ENCODE assay signal across 19 cellular contexts in the genomic region with DNA sequence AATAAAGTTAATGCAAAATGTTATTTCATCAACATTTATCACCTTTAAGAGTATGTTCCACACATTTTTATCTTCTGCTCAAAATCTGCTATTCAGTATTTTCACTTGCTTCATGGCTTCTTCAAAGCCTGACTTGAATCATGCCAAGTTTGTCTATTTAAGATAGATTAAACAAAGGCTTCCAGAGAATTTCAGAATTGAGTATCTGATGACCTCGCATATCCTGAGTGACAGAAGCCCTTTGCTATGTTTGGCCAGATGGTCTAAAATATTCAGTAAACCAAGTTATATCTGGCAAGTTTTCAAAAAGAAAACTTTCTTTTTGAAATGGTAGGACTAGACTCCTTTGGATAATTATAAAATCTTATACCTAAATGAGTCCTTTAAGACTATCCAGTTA.
DNase-seq lines count a peak whose midpoint lies in the region; TF ChIP-seq lines count a peak whose summit lies in the region.
"Had no signal": no experiment of that assay in that cellular context is flagged by ENCODE, and none has a peak within 500 bp of the region (broad histone marks: within the 10 kb centered on the region; RNA-seq: fewer than 3 reads in every experiment).

No MANE protein-coding gene starts in this region.

- no peaks in the 10 kb centered on the region for H3K4me1 ChIP-seq in adipocyte (ENCODE audit: control insufficient read depth, insufficient read depth, low read length)
- H3K4me1 ChIP-seq: gastroesophageal sphincter, suprapubic skin had no signal

- TF ChIP-seq CTCF in fibroblast of mammary gland (conservative IDR thresholded peaks at IDR 0.05; ENCODE audit: control insufficient read depth, insufficient read depth, low read depth, low read length), result no peak

- no peaks in the 10 kb centered on the region for H3K36me3 ChIP-seq in adipocyte (ENCODE audit: control insufficient read depth, insufficient read depth, low read length, severe bottlenecking)
- H3K36me3 ChIP-seq: gastroesophageal sphincter, suprapubic skin had no signal

- H3K4me3 ChIP-seq in adipocyte (ENCODE audit: low read length) (no peak overlapping the region), fibroblast of mammary gland (ENCODE audit: control insufficient read depth, low read depth, low read length) (no peak overlapping the region), skeletal muscle cell (ENCODE audit: low read depth, low read length) (no peak overlapping the region)
- H3K4me3 ChIP-seq: gastroesophageal sphincter, suprapubic skin had no signal

- no peak overlapping the region for H3K9ac ChIP-seq in adipocyte (ENCODE audit: low read length)

- no peaks in the 10 kb centered on the region for H3K27me3 ChIP-seq in adipocyte (replicated peaks; ENCODE audit: control insufficient read depth, insufficient read depth, low read length)
- H3K27me3 ChIP-seq: gastroesophageal sphincter, suprapubic skin had no signal

- DNase-seq in GM04503 (ENCODE audit: low read depth), result peak; percentile 11
- DNase-seq in adipocyte (ENCODE audit: low read depth), result peak; percentile 66
- DNase-seq in fibroblast of mammary gland (ENCODE audit: low read depth), result peak; percentile 34
- peak; percentile 29 for DNase-seq in skeletal muscle cell (ENCODE audit: low read depth)
- no peak for DNase-seq in NCI-H2171 treated with DMSO at 0.1 percent for 48 hours (lab: John Stamatoyannopoulos, UW)
- no peak for DNase-seq in effector CD8-positive, alpha-beta T cell (lab: John Stamatoyannopoulos, UW)
- DNase-seq in NCI-H2081 treated with DMSO at 0.1 percent for 48 hours (lab: John Stamatoyannopoulos, UW), result no peak
- DNase-seq: activated CD4-positive, alpha-beta T cell treated with anti-CD3 and anti-CD28 coated beads, Interleukin-2, amount 50 U/mL, for 1 hour; activated gamma-delta T cell treated with Interleukin-2 at 50 U/mL for 16 hours; amygdala; CD8-positive, alpha-beta memory T cell; Karpas-422; left colon; NCI-H1092 treated with DMSO at 0.1 percent for 48 hours; NCI-H2029 treated with DMSO at 0.1 percent for 48 hours; NCI-H524 treated with DMSO at 0.1 percent for 48 hours; nephron progenitor cell had no signal

- H3K9me3 ChIP-seq in adipocyte (ENCODE audit: control insufficient read depth, low read length), result no peaks in the 10 kb centered on the region
- H3K9me3 ChIP-seq: gastroesophageal sphincter, suprapubic skin had no signal

Comparison
In these comparisons a context has a peak if more than half of its experiments do, and no peak if none do; other contexts are left out.
1. DNase-seq: peak in GM04503 (single experiment), adipocyte (single experiment), fibroblast of mammary gland (single experiment) and skeletal muscle cell (single experiment); none in NCI-H2171 treated with DMSO at 0.1 percent for 48 hours (single experiment), effector CD8-positive, alpha-beta T cell (single experiment) and NCI-H2081 treated with DMSO at 0.1 percent for 48 hours (single experiment).